9 cellular contexts compared by ENCODE assay signal in genomic region chr22:26588749-26589366, GRCh38. TPM values are rescaled to one million over a fixed set of nuclear protein-coding genes. Genes with fewer than 3 reads are reported as not detected.
DNase-seq lines count a peak whose midpoint lies in the region; ATAC-seq and TF ChIP-seq lines count a peak whose summit lies in the region.
"Had no signal": no experiment of that assay in that cellular context is flagged by ENCODE, and none has a peak within 500 bp of the region (broad histone marks: within the 10 kb centered on the region; RNA-seq: fewer than 3 reads in every experiment).

No MANE protein-coding gene starts in this region.

- peak overlapping the region; percentile 56 for H3K27ac Mint-ChIP-seq in activated CD4-positive, alpha-beta memory T cell treated with anti-CD3 and anti-CD28 coated beads for 36 hours

- POLR2A ChIA-PET in activated CD4-positive, alpha-beta memory T cell treated with anti-CD3 and anti-CD28 coated beads for 36 hours (lab: Charles Lee): no interaction called here

- H3K4me3 ChIP-seq in HFF-Myc (replicated peaks; ENCODE audit: low read depth, low read length) (peak overlapping the region; percentile 77), iPS-11a (ENCODE audit: low read depth, low read length) (peak overlapping the region; percentile 70)

- intact Hi-C loops in activated CD4-positive, alpha-beta memory T cell treated with anti-CD3 and anti-CD28 coated beads for 36 hours (cut with micrococcal nuclease): no loop called here

- H3K9me3 Mint-ChIP-seq in activated CD4-positive, alpha-beta memory T cell treated with anti-CD3 and anti-CD28 coated beads for 36 hours: no peaks in the 10 kb centered on the region

- no peaks in the 10 kb centered on the region for H3K36me3 Mint-ChIP-seq in activated CD4-positive, alpha-beta memory T cell treated with anti-CD3 and anti-CD28 coated beads for 36 hours

- peaks cover 59% of the 10 kb centered on the region for H3K4me1 Mint-ChIP-seq in activated CD4-positive, alpha-beta memory T cell treated with anti-CD3 and anti-CD28 coated beads for 36 hours (ENCODE audit: low read depth)

- H3K27me3 Mint-ChIP-seq in activated CD4-positive, alpha-beta memory T cell treated with anti-CD3 and anti-CD28 coated beads for 36 hours: no peaks in the 10 kb centered on the region

- CTCF ChIA-PET in activated CD4-positive, alpha-beta memory T cell treated with anti-CD3 and anti-CD28 coated beads for 36 hours (lab: Charles Lee): no interaction called here

- no peak for DNase-seq in HFF-Myc (ENCODE audit: extremely low read depth, low read depth)
- DNase-seq in activated CD4-positive, alpha-beta memory T cell treated with anti-CD3 and anti-CD28 coated beads for 36 hours: no peak
- DNase-seq in stimulated activated CD8-positive, alpha-beta memory T cell treated with anti-CD3 and anti-CD28 coated beads, Interleukin-4, amount 100 ng/mL, for 48 hours: peak; percentile 38
- no peak for DNase-seq in omental fat pad (ENCODE audit: low spot score)
- no peak for DNase-seq in NCI-H1930 (lab: John Stamatoyannopoulos, UW)
- DNase-seq in DMS114 treated with DMSO at 0.1 percent for 48 hours (lab: John Stamatoyannopoulos, UW; ENCODE audit: unreplicated experiment): no peak

- no peak for ATAC-seq in HG02870 (IDR thresholded peaks at IDR 0.05; ENCODE audit: unreplicated experiment)
- ATAC-seq in omental fat pad (ENCODE audit: low FRiP score): no peak

- TF ChIP-seq CTCF in HFF-Myc (IDR thresholded peaks at IDR 0.05; ENCODE audit: low read depth, low read length, missing control alignments): no peak
- TF ChIP-seq CTCF in omental fat pad (IDR thresholded peaks at IDR 0.05): no peak

- peak overlapping the region; percentile 86 for H3K4me3 Mint-ChIP-seq in activated CD4-positive, alpha-beta memory T cell treated with anti-CD3 and anti-CD28 coated beads for 36 hours

RNA-seq across cellular contexts. Expression of gene TPST2, which starts 1.1 kb away (rescaled TPM):
- 10 to 100 TPM; 27.9 to 31.2 TPM for total RNA-seq in activated CD4-positive, alpha-beta memory T cell treated with anti-CD3 and anti-CD28 coated beads for 36 hours
- 100 to 1,000 TPM in 1 of 4 donors, 10 to 100 TPM in 3; 39.5 to 101 (median 73.3) TPM for total RNA-seq in omental fat pad

RNA-seq across cellular contexts. Expression of gene CRYBB1, which starts 29.0 kb away (rescaled TPM):
- under 1 TPM in 1 of 2 experiments, not detected in 1; 0.48 TPM for total RNA-seq in activated CD4-positive, alpha-beta memory T cell treated with anti-CD3 and anti-CD28 coated beads for 36 hours
- 1 to 10 TPM in 3 of 4 donors, under 1 TPM in 1; 0.96 to 2.2 (median 1.9) TPM for total RNA-seq in omental fat pad
- total RNA-seq: HT1080 had no signal

RNA-seq across cellular contexts. Expression of gene CRYBA4, which starts 32.9 kb away (rescaled TPM):
- under 1 TPM in 1 of 2 experiments, not detected in 1; 0.36 TPM for total RNA-seq in activated CD4-positive, alpha-beta memory T cell treated with anti-CD3 and anti-CD28 coated beads for 36 hours
- total RNA-seq in omental fat pad: not detected
- total RNA-seq: HT1080 had no signal
